In genomic region chr10:10798543-10799192, GRCh38 we compare ENCODE assay signal across 12 cellular contexts.
DNase-seq lines count a peak whose midpoint lies in the region; ATAC-seq and TF ChIP-seq lines count a peak whose summit lies in the region.
"Had no signal": no experiment of that assay in that cellular context is flagged by ENCODE, and none has a peak within 500 bp of the region (broad histone marks: within the 10 kb centered on the region; RNA-seq: fewer than 3 reads in every experiment).

No MANE protein-coding gene starts in this region.

- no CpG with 5 or more reads among the region's 22 CpGs for WGBS in IMR-90 (ENCODE audit: extremely low coverage in 2 of 2, insufficient read length in 1 of 2), 2 experiments
- WGBS in esophagus, 2 donors, result 46 to 48% methylated on average over 21 to 22 of the region's 22 CpGs
- 59 to 61% methylated on average over 22 of the region's 22 CpGs for WGBS in lung, 2 donors
- 45% methylated on average over 22 of the region's 22 CpGs for WGBS in suprapubic skin

- H2BK5ac ChIP-seq in IMR-90 (ENCODE audit: low read depth, low read length, poor library complexity, severe bottlenecking), result no peak overlapping the region

- peak overlapping the region; percentile 73; the same call in 1 of the 2 replicates for H3K18ac ChIP-seq in IMR-90 (ENCODE audit: low read depth, low read length)

- DNase-seq in IMR-90 (no peak), lung (ENCODE audit: low spot score) (no peak), suprapubic skin (ENCODE audit: low spot score in 2 of 2) (peak in 1 of 2 donors; percentile 71), MV-4-11 (lab: John Stamatoyannopoulos, UW) (no peak)
- DNase-seq: CD8-positive, alpha-beta memory T cell; kidney; T-helper 9 cell had no signal

- dilution Hi-C loops in IMR-90 (cut with HindIII; ENCODE audit: low sequenced_read_pairs, unreplicated experiment), result no loop called here

- H3K4ac ChIP-seq in IMR-90 (ENCODE audit: low read depth, low read length), result peak overlapping the region; percentile 41; the same call in 1 of the 2 replicates

- H3K23ac ChIP-seq in IMR-90 (ENCODE audit: low read depth, low read length), result peak overlapping the region; percentile 60; the same call in 1 of the 2 replicates

- H2AFZ ChIP-seq in IMR-90 (replicated peaks; ENCODE audit: low read length, poor library complexity), result peak overlapping the region; percentile 82

- H3K27me3 ChIP-seq in IMR-90 (ENCODE audit: control insufficient read depth, insufficient read depth, low read length) (no peaks in the 10 kb centered on the region), esophagus (ENCODE audit: control insufficient read depth in 1 of 2, insufficient read depth in 2 of 2, low read length in 2 of 2) (no peaks in the 10 kb centered on the region), lung (ENCODE audit: control insufficient read depth, insufficient read depth) (no peaks in the 10 kb centered on the region), suprapubic skin (no peaks in the 10 kb centered on the region)

- CTCF ChIA-PET in IMR-90 (lab: Yijun Ruan, JAX), result no interaction called here

- H3K4me1 ChIP-seq in IMR-90 (ENCODE audit: control insufficient read depth, insufficient read depth, low read length) (peaks cover 16% of the 10 kb centered on the region), esophagus (ENCODE audit: control insufficient read depth in 2 of 2, insufficient read depth in 2 of 2, low read length in 1 of 2) (peaks cover 0 to 3% of the 10 kb centered on the region in 2 donors), lung (ENCODE audit: control insufficient read depth in 2 of 2, insufficient read depth in 2 of 2, low read length in 2 of 2) (peaks cover 2 to 24% of the 10 kb centered on the region in 2 donors), suprapubic skin (peaks cover 24% of the 10 kb centered on the region)

- H4K91ac ChIP-seq in IMR-90 (ENCODE audit: insufficient read depth, low read depth, low read length), result peak overlapping the region; percentile 57

- TF ChIP-seq CTCF in IMR-90 (conservative IDR thresholded peaks at IDR 0.05; ENCODE audit: low read depth, low read length) (no peak), lung (IDR thresholded peaks at IDR 0.05; ENCODE audit: control extremely low read depth, extremely low read depth) (no peak), suprapubic skin (IDR thresholded peaks at IDR 0.05) (no peak)

- no peaks in the 10 kb centered on the region for H3K36me3 ChIP-seq in IMR-90 (ENCODE audit: control insufficient read depth, insufficient read depth, low read length)
- H3K36me3 ChIP-seq in esophagus (ENCODE audit: control insufficient read depth in 2 of 2, insufficient read depth in 2 of 2, low read length in 1 of 2), result no peaks in the 10 kb centered on the region
- H3K36me3 ChIP-seq in lung (ENCODE audit: control insufficient read depth in 2 of 2, insufficient read depth in 2 of 2, low read length in 2 of 2), result no peaks in the 10 kb centered on the region
- H3K36me3 ChIP-seq in suprapubic skin, result no peaks in the 10 kb centered on the region

- POLR2A ChIA-PET in IMR-90 (lab: Charles Lee; ENCODE audit: unreplicated experiment), result no interaction called here

- 0 out of 2 replicates have a peak overlapping the region, but pooled peaks have one; percentile 15 for H2BK20ac ChIP-seq in IMR-90 (ENCODE audit: low read depth, low read length)

- TF ChIP-seq EP300 in suprapubic skin (IDR thresholded peaks at IDR 0.05), result no peak

- H3K4me2 ChIP-seq in IMR-90 (ENCODE audit: low read depth, low read length), result no peak overlapping the region; the same call in 1 of the 2 replicates

- H4K20me1 ChIP-seq in IMR-90 (ENCODE audit: insufficient read depth, low read length), result no peaks in the 10 kb centered on the region

- peak overlapping the region; percentile 71; the same call in 2 of the 3 replicates for H2BK15ac ChIP-seq in IMR-90 (ENCODE audit: low read depth, low read length)

- TF ChIP-seq POLR2A in IMR-90 (IDR thresholded peaks at IDR 0.05; ENCODE audit: low read depth, low read length) (no peak), suprapubic skin (IDR thresholded peaks at IDR 0.05) (peak in 1 of 2 donors; percentile 50), GM18505 (IDR thresholded peaks at IDR 0.05; ENCODE audit: borderline replicate concordance, extremely low read depth, insufficient read depth, insufficient read length) (no peak)

- no peaks in the 10 kb centered on the region for H3K79me1 ChIP-seq in IMR-90 (ENCODE audit: low read depth in 1 of 2, low read length in 2 of 2)

- no peaks in the 10 kb centered on the region for H3K9me1 ChIP-seq in IMR-90 (ENCODE audit: insufficient read depth, low read length)

- no peak for TF ChIP-seq RAD21 in IMR-90 (IDR thresholded peaks at IDR 0.05; ENCODE audit: low read length)

- intact Hi-C loops in IMR-90 (cut with micrococcal nuclease), result loop anchor here (10.0 kb wide), 1 partner anchor 1194 kb away; no protein-coding TSS in a partner anchor

- peak; percentile 15 for ATAC-seq in IMR-90 (ENCODE audit: low read depth)
- ATAC-seq in lung (ENCODE audit: insufficient read depth, low FRiP score), result no peak
- ATAC-seq in activated CD4-positive, CD25-positive, alpha-beta regulatory T cell treated with anti-CD3 and anti-CD28 coated beads, Interleukin-2, amount 50 U/mL, for 24 hours, result no peak
- ATAC-seq in GM18505 (IDR thresholded peaks at IDR 0.05; ENCODE audit: unreplicated experiment), result no peak
- ATAC-seq in GM18909 (IDR thresholded peaks at IDR 0.05; ENCODE audit: poor library complexity, unreplicated experiment), result no peak
- ATAC-seq: stimulated activated effector memory CD8-positive, alpha-beta T cell treated with anti-CD3 and anti-CD28 coated beads, Interleukin-12 subunit alpha, Interleukin-12 subunit beta, amount 100 ng/mL, for 72 hours had no signal

- H3K14ac ChIP-seq in IMR-90 (replicated peaks; ENCODE audit: low read depth, low read length), result no peak overlapping the region; the same call in 1 of the 2 replicates

- peak overlapping the region; percentile 75 to 91 for H4K8ac ChIP-seq in IMR-90 (ENCODE audit: low read depth in 2 of 2, low read length in 2 of 2)

- in situ Hi-C loops in IMR-90 (cut with MboI; ENCODE audit: low sequenced_read_pairs), result no loop called here

- peak overlapping the region; percentile 72; the same call in 1 of the 2 replicates for H3K9ac ChIP-seq in IMR-90 (ENCODE audit: low read depth, low read length)

- no peak overlapping the region for H2AK9ac ChIP-seq in IMR-90 (replicated peaks; ENCODE audit: low read depth, low read length, poor library complexity)

- H3K9me3 ChIP-seq in IMR-90 (ENCODE audit: control insufficient read depth, insufficient read depth, low read length), result no peaks in the 10 kb centered on the region
- no peaks in the 10 kb centered on the region for H3K9me3 ChIP-seq in esophagus (ENCODE audit: control insufficient read depth in 2 of 2, insufficient read depth in 1 of 2, low read depth in 1 of 2, low read length in 1 of 2)
- no peaks in the 10 kb centered on the region for H3K9me3 ChIP-seq in lung (ENCODE audit: control insufficient read depth in 2 of 2, insufficient read depth in 1 of 2, low read length in 1 of 2)
- H3K9me3 ChIP-seq in suprapubic skin, result no peaks in the 10 kb centered on the region

- peak overlapping the region; percentile 70; the same call in 1 of the 2 replicates for H2AK5ac ChIP-seq in IMR-90 (ENCODE audit: low read depth, low read length)

- peak overlapping the region; percentile 89 for H4K5ac ChIP-seq in IMR-90 (ENCODE audit: low read depth, low read length)

- H2BK120ac ChIP-seq in IMR-90 (ENCODE audit: low read depth, low read length), result peak overlapping the region; percentile 65

- H3K4me3 ChIP-seq in IMR-90 (ENCODE audit: insufficient read depth, low read depth, low read length) (no peak overlapping the region), esophagus (ENCODE audit: low read depth in 1 of 2, low read length in 2 of 2) (no peak overlapping the region), lung (no peak overlapping the region), suprapubic skin (peak overlapping the region; percentile 30)

- peak overlapping the region; percentile 57; the same call in 1 of the 2 replicates for H3K56ac ChIP-seq in IMR-90 (ENCODE audit: extremely low read depth, insufficient read depth, low read length)

- H3K27ac ChIP-seq in IMR-90 (ENCODE audit: insufficient read depth, low read length) (peak overlapping the region; percentile 70; the same call in 1 of the 2 replicates), esophagus (ENCODE audit: low read depth in 2 of 2, low read length in 1 of 2) (peak overlapping the region; percentile 43 to 69), lung (ENCODE audit: low read depth in 1 of 2, low read length in 1 of 2) (peak overlapping the region; percentile 60 to 89), suprapubic skin (peak overlapping the region; percentile 81)

- BruUV-seq in IMR-90 (replicated peaks; lab: Mats Ljungman, UMichigan), result no TSS peak

TF ChIP-seq in IMR-90, 13 proteins besides CTCF, POLR2A, EP300 and RAD21 (continues in another document):
- no peak for TF ChIP-seq RCOR1 (IDR thresholded peaks at IDR 0.05; ENCODE audit: insufficient replicate concordance, low read length)
- no peak for TF ChIP-seq MXI1 (IDR thresholded peaks at IDR 0.05; ENCODE audit: borderline replicate concordance, low read depth, low read length)
- no peak for TF ChIP-seq RFX5 (IDR thresholded peaks at IDR 0.05; ENCODE audit: low read depth, low read length)
- no peak for TF ChIP-seq MAZ (IDR thresholded peaks at IDR 0.05; ENCODE audit: borderline replicate concordance, low read depth, low read length)
- no peak for TF ChIP-seq CEBPB (IDR thresholded peaks at IDR 0.05; ENCODE audit: low read depth, low read length)
- no peak for TF ChIP-seq NFE2L2 (IDR thresholded peaks at IDR 0.05; ENCODE audit: low read depth, low read length)
- TF ChIP-seq SMC3 (IDR thresholded peaks at IDR 0.05; ENCODE audit: low read depth, low read length), result no peak
- TF ChIP-seq MAFK (IDR thresholded peaks at IDR 0.05; ENCODE audit: low read depth, low read length), result no peak
- TF ChIP-seq, protein P1, sequence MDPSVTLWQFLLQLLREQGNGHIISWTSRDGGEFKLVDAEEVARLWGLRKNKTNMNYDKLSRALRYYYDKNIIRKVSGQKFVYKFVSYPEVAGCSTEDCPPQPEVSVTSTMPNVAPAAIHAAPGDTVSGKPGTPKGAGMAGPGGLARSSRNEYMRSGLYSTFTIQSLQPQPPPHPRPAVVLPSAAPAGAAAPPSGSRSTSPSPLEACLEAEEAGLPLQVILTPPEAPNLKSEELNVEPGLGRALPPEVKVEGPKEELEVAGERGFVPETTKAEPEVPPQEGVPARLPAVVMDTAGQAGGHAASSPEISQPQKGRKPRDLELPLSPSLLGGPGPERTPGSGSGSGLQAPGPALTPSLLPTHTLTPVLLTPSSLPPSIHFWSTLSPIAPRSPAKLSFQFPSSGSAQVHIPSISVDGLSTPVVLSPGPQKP (IDR thresholded peaks at IDR 0.05; ENCODE audit: borderline replicate concordance, low read depth, low read length), result no peak
